ENCODE assay signal across 33 cellular contexts in genomic region chr4:165929662-165930061, GRCh38. TPM values are rescaled to one million over a fixed set of nuclear protein-coding genes. Genes with fewer than 3 reads are reported as not detected.
"Had no signal": no experiment of that assay in that cellular context is flagged by ENCODE, and none has a peak within 500 bp of the region (broad histone marks: within the 10 kb centered on the region; RNA-seq: fewer than 3 reads in every experiment).

No MANE protein-coding gene starts in this region.

- H3K4me3 ChIP-seq: cardiac muscle cell had no signal

- H3K9me3 Mint-ChIP-seq: activated B cell treated with CpG ODN at 0.5 μM for 24 hours; activated CD4-positive, alpha-beta memory T cell treated with anti-CD3 and anti-CD28 coated beads for 36 hours; activated CD4-positive, alpha-beta T cell treated with anti-CD3 and anti-CD28 coated beads, Interleukin-2, amount 10 ng/mL, durations not matched to agents 24 days and 14 days; activated CD8-positive, alpha-beta T cell treated with anti-CD3 and anti-CD28 coated beads for 36 hours; activated naive CD4-positive, alpha-beta T cell treated with anti-CD3 and anti-CD28 coated beads, Interleukin-2, amount 10 ng/mL, durations not matched to agents 7 days and 5 days; activated naive CD8-positive, alpha-beta T cell treated with anti-CD3 and anti-CD28 coated beads, Interleukin-2, amount 10 ng/mL, durations not matched to agents 7 days and 5 days; activated naive CD8-positive, alpha-beta T cell treated with anti-CD3 and anti-CD28 coated beads, Interleukin-2, amount 50 U/mL, for 24 hours; activated T-helper 2 cell treated with anti-CD3 and anti-CD28 coated beads, Interferon-gamma antibody, Interleukin-2, Interleukin-4, amounts not matched to agents 10 μg/mL and 5 μg/mL and 100 μg/mL, durations not matched to agents 14 hours and 24 hours and 36 hours; brain; central memory CD8-positive, alpha-beta T cell; T-helper 1 cell treated with Interleukin-12 subunit alpha and Interleukin-12 subunit beta and Interleukin-4 antibody, amounts not matched to agents 30 μg/mL and 1 μg/mL, for 36 hours; T-helper 2 cell treated with Interferon-gamma antibody and Interleukin-4, amounts not matched to agents 5 μg/mL and 100 μg/mL, for 36 hours had no signal

- H3K4me1 Mint-ChIP-seq: activated B cell treated with CpG ODN at 0.5 μM for 24 hours; activated CD4-positive, alpha-beta T cell treated with anti-CD3 and anti-CD28 coated beads, Interleukin-2, amount 10 ng/mL, durations not matched to agents 24 days and 14 days; activated naive CD4-positive, alpha-beta T cell treated with anti-CD3 and anti-CD28 coated beads, Interleukin-2, amount 10 ng/mL, durations not matched to agents 7 days and 5 days; activated naive CD4-positive, alpha-beta T cell treated with anti-CD3 and anti-CD28 coated beads, Interleukin-2, amount 50 U/mL, for 24 hours; activated naive CD8-positive, alpha-beta T cell treated with anti-CD3 and anti-CD28 coated beads, Interleukin-2, amount 10 ng/mL, durations not matched to agents 7 days and 5 days; activated naive CD8-positive, alpha-beta T cell treated with anti-CD3 and anti-CD28 coated beads, Interleukin-2, amount 50 U/mL, for 24 hours; brain; central memory CD8-positive, alpha-beta T cell had no signal

- H3K36me3 ChIP-seq: cardiac muscle cell had no signal

- H3K36me3 Mint-ChIP-seq: activated CD4-positive, alpha-beta memory T cell treated with anti-CD3 and anti-CD28 coated beads for 36 hours; activated naive CD4-positive, alpha-beta T cell treated with anti-CD3 and anti-CD28 coated beads, Interleukin-2, amount 10 ng/mL, durations not matched to agents 7 days and 5 days; activated naive CD4-positive, alpha-beta T cell treated with anti-CD3 and anti-CD28 coated beads, Interleukin-2, amount 50 U/mL, for 24 hours; activated naive CD8-positive, alpha-beta T cell; activated naive CD8-positive, alpha-beta T cell treated with anti-CD3 and anti-CD28 coated beads, Interleukin-2, amount 10 ng/mL, durations not matched to agents 7 days and 5 days; brain had no signal

- ATAC-seq: activated CD8-positive, alpha-beta T cell treated with anti-CD3 and anti-CD28 coated beads for 36 hours; activated naive CD8-positive, alpha-beta T cell treated with anti-CD3 and anti-CD28 coated beads, Interleukin-2, amount 50 U/mL, for 24 hours had no signal

- DNase-seq: activated B cell treated with CpG ODN at 0.5 μM for 24 hours; activated CD4-positive, alpha-beta memory T cell treated with anti-CD3 and anti-CD28 coated beads for 36 hours; activated CD4-positive, alpha-beta T cell treated with anti-CD3 and anti-CD28 coated beads for 4 hours; activated CD4-positive, alpha-beta T cell treated with anti-CD3 and anti-CD28 coated beads, Interleukin-2, amount 10 ng/mL, durations not matched to agents 24 days and 14 days; activated CD4-positive, alpha-beta T cell treated with anti-CD3 and anti-CD28 coated beads, Interleukin-2, amount 50 U/mL, for 1 hour; activated CD4-positive, alpha-beta T cell treated with anti-CD3 and anti-CD28 coated beads, Interleukin-2, amount 50 U/mL, for 4 hours; activated CD4-positive, CD25-positive, alpha-beta regulatory T cell treated with anti-CD3 and anti-CD28 coated beads, Interleukin-2, amount 50 U/mL, for 72 hours; activated CD8-positive, alpha-beta memory T cell treated with anti-CD3 and anti-CD28 coated beads, Interleukin-2, amount 50 U/mL, for 4 hours; activated CD8-positive, alpha-beta T cell treated with anti-CD3 and anti-CD28 coated beads for 36 hours; activated effector memory CD4-positive, alpha-beta T cell treated with Interleukin-2 at 50 U/mL for 16 hours; activated gamma-delta T cell; activated naive CD4-positive, alpha-beta T cell treated with anti-CD3 and anti-CD28 coated beads, Interleukin-2, amount 10 ng/mL, durations not matched to agents 7 days and 5 days; activated naive CD4-positive, alpha-beta T cell treated with Interleukin-2 at 50 U/mL for 16 hours; activated naive CD8-positive, alpha-beta T cell treated with anti-CD3 and anti-CD28 coated beads, Interleukin-2, amount 10 ng/mL, durations not matched to agents 7 days and 5 days; activated naive CD8-positive, alpha-beta T cell treated with anti-CD3 and anti-CD28 coated beads, Interleukin-2, amount 50 U/mL, for 24 hours; activated T-cell treated with anti-CD3 and anti-CD28 coated beads for 4 hours; activated T-cell treated with anti-CD3 and anti-CD28 coated beads, Interleukin-2, amount 50 U/mL, for 24 hours; activated T-cell treated with anti-CD3 and anti-CD28 coated beads, Interleukin-2, amount 50 U/mL, for 48 hours; aorta; cerebellar nuclear complex; T-helper 1 cell; T-helper 2 cell; T-helper 9 cell had no signal

- H3K27me3 ChIP-seq: cardiac muscle cell had no signal

- H3K27me3 Mint-ChIP-seq: activated B cell treated with CpG ODN at 0.5 μM for 24 hours; activated CD4-positive, alpha-beta memory T cell treated with anti-CD3 and anti-CD28 coated beads for 36 hours; activated CD4-positive, alpha-beta T cell treated with anti-CD3 and anti-CD28 coated beads, Interleukin-2, amount 10 ng/mL, durations not matched to agents 24 days and 14 days; activated CD8-positive, alpha-beta T cell treated with anti-CD3 and anti-CD28 coated beads for 36 hours; activated naive CD4-positive, alpha-beta T cell treated with anti-CD3 and anti-CD28 coated beads, Interleukin-2, amount 10 ng/mL, durations not matched to agents 7 days and 5 days; activated naive CD4-positive, alpha-beta T cell treated with anti-CD3 and anti-CD28 coated beads, Interleukin-2, amount 50 U/mL, for 24 hours; activated naive CD8-positive, alpha-beta T cell; activated naive CD8-positive, alpha-beta T cell treated with anti-CD3 and anti-CD28 coated beads, Interleukin-2, amount 10 ng/mL, durations not matched to agents 7 days and 5 days; activated naive CD8-positive, alpha-beta T cell treated with anti-CD3 and anti-CD28 coated beads, Interleukin-2, amount 50 U/mL, for 24 hours; activated T-cell treated with anti-CD3 and anti-CD28 coated beads, Interleukin-2, amount 50 U/mL, for 24 hours; brain; central memory CD8-positive, alpha-beta T cell had no signal

- H3K27ac ChIP-seq: cardiac muscle cell, VCaP had no signal

- H3K4me3 Mint-ChIP-seq: activated B cell treated with CpG ODN at 0.5 μM for 24 hours; activated CD4-positive, alpha-beta memory T cell treated with anti-CD3 and anti-CD28 coated beads for 36 hours; activated CD4-positive, alpha-beta T cell treated with anti-CD3 and anti-CD28 coated beads, Interleukin-2, amount 10 ng/mL, durations not matched to agents 24 days and 14 days; activated CD8-positive, alpha-beta T cell treated with anti-CD3 and anti-CD28 coated beads for 36 hours; activated naive CD4-positive, alpha-beta T cell treated with anti-CD3 and anti-CD28 coated beads, Interleukin-2, amount 10 ng/mL, durations not matched to agents 7 days and 5 days; activated naive CD4-positive, alpha-beta T cell treated with anti-CD3 and anti-CD28 coated beads, Interleukin-2, amount 50 U/mL, for 24 hours; activated naive CD8-positive, alpha-beta T cell; activated naive CD8-positive, alpha-beta T cell treated with anti-CD3 and anti-CD28 coated beads, Interleukin-2, amount 10 ng/mL, durations not matched to agents 7 days and 5 days; activated naive CD8-positive, alpha-beta T cell treated with anti-CD3 and anti-CD28 coated beads, Interleukin-2, amount 50 U/mL, for 24 hours; activated T-cell treated with anti-CD3 and anti-CD28 coated beads, Interleukin-2, amount 50 U/mL, for 24 hours; brain; central memory CD8-positive, alpha-beta T cell; T-helper 1 cell treated with Interleukin-12 subunit alpha and Interleukin-12 subunit beta and Interleukin-4 antibody, amounts not matched to agents 30 μg/mL and 1 μg/mL, for 36 hours; T-helper 2 cell treated with Interferon-gamma antibody and Interleukin-4, amounts not matched to agents 5 μg/mL and 100 μg/mL, for 36 hours had no signal

- H3K27ac Mint-ChIP-seq: activated B cell treated with CpG ODN at 0.5 μM for 24 hours; activated CD4-positive, alpha-beta memory T cell treated with anti-CD3 and anti-CD28 coated beads for 36 hours; activated CD4-positive, alpha-beta T cell treated with anti-CD3 and anti-CD28 coated beads, Interleukin-2, amount 10 ng/mL, durations not matched to agents 24 days and 14 days; activated CD8-positive, alpha-beta T cell treated with anti-CD3 and anti-CD28 coated beads for 36 hours; activated naive CD4-positive, alpha-beta T cell treated with anti-CD3 and anti-CD28 coated beads, Interleukin-2, amount 10 ng/mL, durations not matched to agents 7 days and 5 days; activated naive CD4-positive, alpha-beta T cell treated with anti-CD3 and anti-CD28 coated beads, Interleukin-2, amount 50 U/mL, for 24 hours; activated naive CD8-positive, alpha-beta T cell; activated naive CD8-positive, alpha-beta T cell treated with anti-CD3 and anti-CD28 coated beads, Interleukin-2, amount 10 ng/mL, durations not matched to agents 7 days and 5 days; activated naive CD8-positive, alpha-beta T cell treated with anti-CD3 and anti-CD28 coated beads, Interleukin-2, amount 50 U/mL, for 24 hours; activated T-cell treated with anti-CD3 and anti-CD28 coated beads, Interleukin-2, amount 50 U/mL, for 24 hours; activated T-helper 2 cell treated with anti-CD3 and anti-CD28 coated beads, Interferon-gamma antibody, Interleukin-2, Interleukin-4, amounts not matched to agents 10 μg/mL and 5 μg/mL and 100 μg/mL, durations not matched to agents 14 hours and 24 hours and 36 hours; brain; T-helper 1 cell treated with Interleukin-12 subunit alpha and Interleukin-12 subunit beta and Interleukin-4 antibody, amounts not matched to agents 30 μg/mL and 1 μg/mL, for 36 hours; T-helper 2 cell treated with Interferon-gamma antibody and Interleukin-4, amounts not matched to agents 5 μg/mL and 100 μg/mL, for 36 hours had no signal

RNA-seq across cellular contexts. Expression of gene TLL1, which starts 56.6 kb away (rescaled TPM):
- total RNA-seq: activated B cell treated with CpG ODN at 0.5 μM for 24 hours; activated CD4-positive, alpha-beta memory T cell treated with anti-CD3 and anti-CD28 coated beads for 36 hours; activated CD4-positive, alpha-beta T cell treated with anti-CD3 and anti-CD28 coated beads, Interleukin-2, amount 10 ng/mL, durations not matched to agents 24 days and 14 days; activated CD8-positive, alpha-beta memory T cell treated with anti-CD3 and anti-CD28 coated beads for 36 hours; activated CD8-positive, alpha-beta T cell treated with anti-CD3 and anti-CD28 coated beads for 36 hours; activated naive CD8-positive, alpha-beta T cell treated with anti-CD3 and anti-CD28 coated beads, Interleukin-2, amount 10 ng/mL, durations not matched to agents 7 days and 5 days; activated T-helper 2 cell treated with anti-CD3 and anti-CD28 coated beads, Interferon-gamma antibody, Interleukin-2, Interleukin-4, amounts not matched to agents 10 μg/mL and 5 μg/mL and 100 μg/mL, durations not matched to agents 14 hours and 24 hours and 36 hours had no signal
